In the genomic region with DNA sequence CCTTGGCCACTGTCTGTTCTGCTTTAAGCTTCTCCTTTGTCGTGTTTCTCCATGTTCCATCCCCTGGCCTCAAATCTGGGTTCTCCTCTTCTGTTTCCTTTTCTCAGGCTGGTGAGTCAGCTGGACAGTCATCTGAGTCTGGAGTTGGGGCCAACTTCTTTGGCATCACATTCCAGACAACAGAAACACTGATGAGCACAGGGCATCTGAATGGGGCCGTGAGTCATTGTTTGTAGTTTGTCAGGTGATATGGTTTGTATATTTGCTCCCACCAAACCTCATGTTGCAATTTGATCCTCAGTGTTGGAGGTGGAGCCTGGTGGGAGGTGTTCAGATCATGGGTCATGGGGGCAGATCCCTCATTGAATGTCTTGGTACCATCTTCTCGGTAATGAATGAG, we compare ENCODE assay signal across 14 cellular contexts. TPM values are rescaled to one million over a fixed set of nuclear protein-coding genes. Genes with fewer than 3 reads are reported as not detected.
A peak's percentile ranks its signal among the peaks of the same experiment; 100 is the strongest.
DNase-seq lines count a peak whose midpoint lies in the region; ATAC-seq and TF ChIP-seq lines count a peak whose summit lies in the region.
"Had no signal": no experiment of that assay in that cellular context is flagged by ENCODE, and none has a peak within 500 bp of the region (broad histone marks: within the 10 kb centered on the region; RNA-seq: fewer than 3 reads in every experiment).

No MANE protein-coding gene starts in this region.

- H3K4me1 Mint-ChIP-seq in naive thymus-derived CD8-positive, alpha-beta T cell = peaks cover 0 to 2% (median 0%) of the 10 kb centered on the region in 4 donors

- no peak overlapping the region for H3K4me3 ChIP-seq in choroid plexus epithelial cell (ENCODE audit: low read depth, low read length)
- no peak overlapping the region for H3K4me3 ChIP-seq in right cardiac atrium (ENCODE audit: low read length)

- WGBS in right cardiac atrium = 79% methylated on average over 3 of the region's 3 CpGs

- no peaks in the 10 kb centered on the region for H3K4me1 ChIP-seq in right cardiac atrium (ENCODE audit: control insufficient read depth, insufficient read depth, low read length)

- no peak overlapping the region for H3K27ac Mint-ChIP-seq in naive thymus-derived CD8-positive, alpha-beta T cell
- H3K27ac Mint-ChIP-seq: brain had no signal

- H3K27ac ChIP-seq in right cardiac atrium (ENCODE audit: low read length) = no peak overlapping the region

- no peaks in the 10 kb centered on the region for H3K9me3 ChIP-seq in right cardiac atrium (ENCODE audit: control insufficient read depth, low read length)

- peaks cover 0 to 2% (median 0%) of the 10 kb centered on the region in 9 donors for H3K9me3 Mint-ChIP-seq in naive thymus-derived CD8-positive, alpha-beta T cell

- DNase-seq in COLO829 (ENCODE audit: low spot score) = peak; percentile 66
- DNase-seq in HS-27A (ENCODE audit: low read depth) = peak; percentile 73
- DNase-seq in choroid plexus epithelial cell (ENCODE audit: low read depth) = peak; percentile 56
- DNase-seq in non-pigmented ciliary epithelial cell (ENCODE audit: low read depth) = peak; percentile 28
- no peak for DNase-seq in naive thymus-derived CD8-positive, alpha-beta T cell
- no peak for DNase-seq in right cardiac atrium
- no peak for DNase-seq in NCI-H187 treated with DMSO at 0.1 percent for 48 hours (lab: John Stamatoyannopoulos, UW)
- DNase-seq: GDM1; midbrain; NCI-H1930; stimulated activated naive CD4-positive, alpha-beta T cell treated with Interleukin-2 at 50 U/mL for 16 hours had no signal

- peaks cover 17 to 63% (median 42%) of the 10 kb centered on the region in 5 donors for H3K27me3 Mint-ChIP-seq in naive thymus-derived CD8-positive, alpha-beta T cell

- peaks cover 3% of the 10 kb centered on the region for H3K27me3 ChIP-seq in right cardiac atrium (ENCODE audit: control insufficient read depth, insufficient read depth)

- H3K36me3 Mint-ChIP-seq in naive thymus-derived CD8-positive, alpha-beta T cell = peaks cover 0 to 8% (median 0%) of the 10 kb centered on the region in 3 donors
- H3K36me3 Mint-ChIP-seq: brain had no signal

- no peak overlapping the region for H3K4me3 Mint-ChIP-seq in naive thymus-derived CD8-positive, alpha-beta T cell
- H3K4me3 Mint-ChIP-seq: brain had no signal

- TF ChIP-seq CTCF in choroid plexus epithelial cell (conservative IDR thresholded peaks at IDR 0.05; ENCODE audit: low read depth, low read length) = no peak

- POLR2A ChIA-PET in naive thymus-derived CD8-positive, alpha-beta T cell (lab: Charles Lee) = no interaction called here

- intact Hi-C loops in right cardiac atrium (cut with DNase I) = no loop called here

- ATAC-seq in naive thymus-derived CD8-positive, alpha-beta T cell = no peak
- ATAC-seq in right cardiac atrium (no peak), HG02759 (IDR thresholded peaks at IDR 0.05; ENCODE audit: unreplicated experiment) (no peak)
- ATAC-seq: Right ventricle myocardium inferior had no signal

RNA-seq across cellular contexts. Expression of a gene that starts 14.3 kb away (rescaled TPM):
- total RNA-seq in naive thymus-derived CD8-positive, alpha-beta T cell = not detected
- not detected for polyA plus RNA-seq in naive thymus-derived CD8-positive, alpha-beta T cell
- not detected for total RNA-seq in right cardiac atrium
- polyA plus RNA-seq in right cardiac atrium = not detected
- total RNA-seq: Right ventricle myocardium inferior had no signal

RNA-seq across cellular contexts. Expression of a gene that starts 58.5 kb away (rescaled TPM):
- total RNA-seq in naive thymus-derived CD8-positive, alpha-beta T cell = not detected
- polyA plus RNA-seq in naive thymus-derived CD8-positive, alpha-beta T cell = not detected
- total RNA-seq in right cardiac atrium = 1 to 10 TPM in 1 of 4 donors, not detected in 3; 1.3 TPM
- 0.68 TPM for polyA plus RNA-seq in right cardiac atrium

Comparison
In these comparisons a context has a peak if more than half of its experiments do, and no peak if none do; other contexts are left out.
1. DNase-seq: peak in COLO829 (single experiment), HS-27A (single experiment), choroid plexus epithelial cell (single experiment) and non-pigmented ciliary epithelial cell (single experiment); none in naive thymus-derived CD8-positive, alpha-beta T cell (0 of 10), right cardiac atrium (0 of 3) and NCI-H187 treated with DMSO at 0.1 percent for 48 hours (single experiment).